In the genomic region with DNA sequence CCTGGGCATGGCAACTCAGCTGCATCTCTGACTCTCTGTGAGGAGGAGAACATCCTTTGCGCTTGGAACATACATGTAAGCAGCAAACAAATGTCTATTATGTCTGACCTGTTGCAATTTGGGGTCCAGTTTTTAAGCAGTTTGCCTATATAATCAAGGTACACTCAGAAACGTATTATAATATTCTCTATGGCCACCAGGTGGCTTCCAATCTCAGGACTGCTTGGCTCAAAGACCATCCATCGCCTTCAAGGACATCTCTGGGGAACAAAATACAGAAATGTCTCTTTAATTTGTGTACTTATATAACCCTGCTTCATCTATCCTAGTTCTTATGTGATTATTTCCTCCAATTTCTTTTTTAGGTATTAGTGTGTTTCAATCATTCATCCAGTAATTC, we compare ENCODE assay signal across 9 cellular contexts.
A peak's percentile ranks its signal among the peaks of the same experiment; 100 is the strongest.
DNase-seq lines count a peak whose midpoint lies in the region; ATAC-seq and TF ChIP-seq lines count a peak whose summit lies in the region.
"Had no signal": no experiment of that assay in that cellular context is flagged by ENCODE, and none has a peak within 500 bp of the region (broad histone marks: within the 10 kb centered on the region; RNA-seq: fewer than 3 reads in every experiment).

No MANE protein-coding gene starts in this region.

- no peaks in the 10 kb centered on the region for H3K4me1 Mint-ChIP-seq in activated T-cell treated with anti-CD3 and anti-CD28 coated beads, Interleukin-2, amount 50 U/mL, for 72 hours (ENCODE audit: low read depth)
- H3K4me1 Mint-ChIP-seq in CD8-positive, alpha-beta memory T cell = no peaks in the 10 kb centered on the region

- no peak overlapping the region for H3K4me3 Mint-ChIP-seq in activated T-cell treated with anti-CD3 and anti-CD28 coated beads, Interleukin-2, amount 50 U/mL, for 72 hours
- no peak overlapping the region for H3K4me3 Mint-ChIP-seq in CD8-positive, alpha-beta memory T cell

- H3K27ac ChIP-seq in KMS-11 = no peak overlapping the region
- no peak overlapping the region for H3K27ac ChIP-seq in CD8-positive, alpha-beta memory T cell (ENCODE audit: low read depth, low read length)
- H3K27ac ChIP-seq: HL-60 had no signal

- H4K20me1 ChIP-seq in KMS-11 (ENCODE audit: insufficient read depth) = no peaks in the 10 kb centered on the region

- H3K27me3 Mint-ChIP-seq in activated T-cell treated with anti-CD3 and anti-CD28 coated beads, Interleukin-2, amount 50 U/mL, for 72 hours (ENCODE audit: low read depth) = peaks cover 6% of the 10 kb centered on the region
- no peaks in the 10 kb centered on the region for H3K27me3 Mint-ChIP-seq in CD8-positive, alpha-beta memory T cell

- intact Hi-C loops in Right ventricle myocardium inferior (cut with DNase I) = no loop called here

- H3K9me3 Mint-ChIP-seq in activated T-cell treated with anti-CD3 and anti-CD28 coated beads, Interleukin-2, amount 50 U/mL, for 72 hours = no peaks in the 10 kb centered on the region
- H3K9me3 Mint-ChIP-seq in CD8-positive, alpha-beta memory T cell = peaks cover 0 to 3% (median 2%) of the 10 kb centered on the region in 5 donors

- POLR2A ChIA-PET in CD8-positive, alpha-beta memory T cell (lab: Charles Lee) = interaction anchor here (0.5 kb wide), 1 partner anchor 60 kb away, joined by 3 read pairs; no protein-coding TSS in a partner anchor

- no peaks in the 10 kb centered on the region for H3K9me3 ChIP-seq in CD8-positive, alpha-beta memory T cell (ENCODE audit: low read length)

- ATAC-seq in GM21381 (IDR thresholded peaks at IDR 0.05; ENCODE audit: unreplicated experiment) (peak; percentile 89), Right ventricle myocardium inferior (no peak)
- no peak for ATAC-seq in activated T-cell treated with anti-CD3 and anti-CD28 coated beads, Interleukin-2, amount 50 U/mL, for 72 hours (replicated peaks in 1 of 2)

- H3K27me3 ChIP-seq in KMS-11 (ENCODE audit: insufficient read depth, low read depth) = no peaks in the 10 kb centered on the region
- H3K27me3 ChIP-seq in CD8-positive, alpha-beta memory T cell (ENCODE audit: insufficient read depth, low read length, poor library complexity, severe bottlenecking) = no peaks in the 10 kb centered on the region

- H3K79me2 ChIP-seq in KMS-11 (ENCODE audit: insufficient read depth, low read depth) = no peaks in the 10 kb centered on the region

- no peak overlapping the region for H3K4me3 ChIP-seq in KMS-11 (IDR thresholded peaks at IDR 0.05; ENCODE audit: insufficient read depth, low read depth, low read length)
- H3K4me3 ChIP-seq in choroid plexus epithelial cell (ENCODE audit: low read depth, low read length) = no peak overlapping the region
- no peak overlapping the region for H3K4me3 ChIP-seq in CD8-positive, alpha-beta memory T cell (ENCODE audit: low read length)

- no peaks in the 10 kb centered on the region for H3K36me3 ChIP-seq in KMS-11 (ENCODE audit: insufficient read depth)
- no peaks in the 10 kb centered on the region for H3K36me3 ChIP-seq in CD8-positive, alpha-beta memory T cell (ENCODE audit: insufficient read depth, low read length)

- CTCF ChIA-PET in CD8-positive, alpha-beta memory T cell (lab: Charles Lee) = no interaction called here

- H3K4me1 ChIP-seq in KMS-11 (ENCODE audit: low read depth, poor library complexity, severe bottlenecking) = no peaks in the 10 kb centered on the region
- no peaks in the 10 kb centered on the region for H3K4me1 ChIP-seq in CD8-positive, alpha-beta memory T cell (ENCODE audit: insufficient read depth, low read length)

- peak; percentile 11 for DNase-seq in DMS114 treated with DMSO at 0.1 percent for 48 hours (lab: John Stamatoyannopoulos, UW; ENCODE audit: unreplicated experiment)
- peak; percentile 44 for DNase-seq in choroid plexus epithelial cell (ENCODE audit: low read depth)
- no peak for DNase-seq in stimulated activated CD4-positive, alpha-beta T cell treated with anti-CD3 and anti-CD28 coated beads, Interleukin-1b, Interleukin-23, amount 100 ng/mL, for 48 hours
- no peak for DNase-seq in activated T-cell treated with anti-CD3 and anti-CD28 coated beads, Interleukin-2, amount 50 U/mL, for 72 hours
- DNase-seq in CD8-positive, alpha-beta memory T cell = no peak
- no peak for DNase-seq in Right ventricle myocardium inferior (ENCODE audit: missing footprints)

- no peak overlapping the region for H3K27ac Mint-ChIP-seq in activated T-cell treated with anti-CD3 and anti-CD28 coated beads, Interleukin-2, amount 50 U/mL, for 72 hours
- no peak overlapping the region for H3K27ac Mint-ChIP-seq in CD8-positive, alpha-beta memory T cell

- no peaks in the 10 kb centered on the region for H3K36me3 Mint-ChIP-seq in activated T-cell treated with anti-CD3 and anti-CD28 coated beads, Interleukin-2, amount 50 U/mL, for 72 hours (ENCODE audit: insufficient read depth in 2 of 2)
- H3K36me3 Mint-ChIP-seq in CD8-positive, alpha-beta memory T cell = no peaks in the 10 kb centered on the region

- TF ChIP-seq CTCF in KMS-11 (conservative IDR thresholded peaks at IDR 0.05; ENCODE audit: low read depth, low read length) (peak; percentile 42), choroid plexus epithelial cell (conservative IDR thresholded peaks at IDR 0.05; ENCODE audit: low read depth, low read length) (peak; percentile 65)

- H3K9ac ChIP-seq in KMS-11 = no peak overlapping the region

- H2AFZ ChIP-seq in KMS-11 (ENCODE audit: low read depth) = no peak overlapping the region

- H3K4me2 ChIP-seq in KMS-11 = no peak overlapping the region

Comparison
In these comparisons a context has a peak if more than half of its experiments do, and no peak if none do; other contexts are left out.
1. DNase-seq: peak in DMS114 treated with DMSO at 0.1 percent for 48 hours (single experiment) and choroid plexus epithelial cell (single experiment); none in stimulated activated CD4-positive, alpha-beta T cell treated with anti-CD3 and anti-CD28 coated beads, Interleukin-1b, Interleukin-23, amount 100 ng/mL, for 48 hours (single experiment), activated T-cell treated with anti-CD3 and anti-CD28 coated beads, Interleukin-2, amount 50 U/mL, for 72 hours (0 of 2), CD8-positive, alpha-beta memory T cell (0 of 5) and Right ventricle myocardium inferior (single experiment).